ENCODE assay signal across 27 cellular contexts in genomic region chr7:3951656-3952055, GRCh38.
"Had no signal": no experiment of that assay in that cellular context is flagged by ENCODE, and none has a peak within 500 bp of the region (broad histone marks: within the 10 kb centered on the region; RNA-seq: fewer than 3 reads in every experiment).

No MANE protein-coding gene starts in this region.

- H3K4me1 ChIP-seq: stomach, testis, tibial nerve, transverse colon, upper lobe of left lung, upper lobe of right lung, uterus had no signal

- H3K4me3 Mint-ChIP-seq: stimulated activated effector memory CD8-positive, alpha-beta T cell treated with anti-CD3 and anti-CD28 coated beads, Interleukin-12 subunit alpha, Interleukin-12 subunit beta, amount 100 ng/mL, for 72 hours; stimulated activated memory B cell treated with anti-CD40 and anti-IgM and Interleukin-4, amounts not matched to agents 10 μg/mL and 1 μg/mL and 100 μg/mL, for 72 hours; stimulated activated naive B cell treated with anti-CD40 and anti-IgM and Interleukin-4, amounts not matched to agents 10 μg/mL and 1 μg/mL and 100 μg/mL, for 72 hours; stimulated activated naive CD8-positive, alpha-beta T cell treated with anti-CD3 and anti-CD28 coated beads, Interleukin-15, amount 100 ng/mL, for 72 hours; stimulated activated naive CD8-positive, alpha-beta T cell treated with anti-CD3 and anti-CD28 coated beads, Interleukin-15, Interleukin-2, amounts not matched to agents 100 ng/mL and 50 ng/mL, for 24 hours; type B pancreatic cell had no signal

- H3K36me3 Mint-ChIP-seq: stimulated activated effector memory CD8-positive, alpha-beta T cell treated with anti-CD3 and anti-CD28 coated beads, Interleukin-12 subunit alpha, Interleukin-12 subunit beta, amount 100 ng/mL, for 72 hours; stimulated activated memory B cell treated with anti-CD40 and anti-IgM and Interleukin-4, amounts not matched to agents 10 μg/mL and 1 μg/mL and 100 μg/mL, for 72 hours had no signal

- H3K27me3 ChIP-seq: testis, thyroid gland, tibial artery, tibial nerve, transverse colon, upper lobe of left lung, upper lobe of right lung, uterus, vagina had no signal

- H3K4me3 ChIP-seq: stomach, suprapubic skin, testis, thoracic aorta, thyroid gland, tibial artery, tibial nerve, transverse colon, upper lobe of left lung, upper lobe of right lung, uterus, vagina had no signal

- H3K9me3 ChIP-seq: stomach, suprapubic skin, testis, thoracic aorta, thyroid gland, tibial artery, tibial nerve, transverse colon, upper lobe of left lung, upper lobe of right lung, uterus, vagina had no signal

- H3K4me1 Mint-ChIP-seq: stimulated activated effector memory CD8-positive, alpha-beta T cell treated with anti-CD3 and anti-CD28 coated beads, Interleukin-12 subunit alpha, Interleukin-12 subunit beta, amount 100 ng/mL, for 72 hours had no signal

- H3K27me3 Mint-ChIP-seq: stimulated activated naive CD8-positive, alpha-beta T cell treated with anti-CD3 and anti-CD28 coated beads, Interleukin-15, amount 100 ng/mL, for 72 hours; type B pancreatic cell had no signal

- H3K9me3 Mint-ChIP-seq: stimulated activated effector memory CD8-positive, alpha-beta T cell treated with anti-CD3 and anti-CD28 coated beads, Interleukin-12 subunit alpha, Interleukin-12 subunit beta, amount 100 ng/mL, for 72 hours; stimulated activated naive CD8-positive, alpha-beta T cell treated with anti-CD3 and anti-CD28 coated beads, Interleukin-15, amount 100 ng/mL, for 72 hours; stimulated activated naive CD8-positive, alpha-beta T cell treated with anti-CD3 and anti-CD28 coated beads, Interleukin-15, Interleukin-2, amounts not matched to agents 100 ng/mL and 50 ng/mL, for 24 hours; type B pancreatic cell had no signal

- DNase-seq: stimulated activated CD4-positive, alpha-beta T cell treated with anti-CD3 and anti-CD28 coated beads, Interleukin-2, amount 100 ng/mL, for 48 hours; stimulated activated CD4-positive, alpha-beta T cell treated with anti-CD3 and anti-CD28 coated beads, Interleukin-4, amount 100 ng/mL, for 1 hour; stimulated activated CD4-positive, alpha-beta T cell treated with anti-CD3 and anti-CD28 coated beads, Interleukin-4, amount 100 ng/mL, for 24 hours; stimulated activated CD4-positive, alpha-beta T cell treated with anti-CD3 and anti-CD28 coated beads, Interleukin-4, amount 100 ng/mL, for 4 hours; stimulated activated CD8-positive, alpha-beta memory T cell treated with anti-CD3 and anti-CD28 coated beads, Interleukin-4, amount 100 ng/mL, for 48 hours; stimulated activated naive B cell treated with anti-CD40 and anti-IgM and Interleukin-4, amounts not matched to agents 10 μg/mL and 1 μg/mL and 100 μg/mL, for 72 hours; stimulated activated naive CD4-positive, alpha-beta T cell; stimulated activated naive CD4-positive, alpha-beta T cell treated with Interleukin-2 at 50 U/mL for 16 hours; stimulated activated naive CD8-positive, alpha-beta T cell treated with anti-CD3 and anti-CD28 coated beads, Interleukin-15, amount 100 ng/mL, for 72 hours; stimulated activated naive CD8-positive, alpha-beta T cell treated with anti-CD3 and anti-CD28 coated beads, Interleukin-15, Interleukin-2, amounts not matched to agents 100 U/mL and 50 U/mL, for 24 hours; stomach; substantia nigra; testis; thyroid gland; tibial artery; transverse colon; upper lobe of left lung; upper lobe of right lung; uterus had no signal

- H3K27ac ChIP-seq: stomach, suprapubic skin, testis, thoracic aorta, thyroid gland, tibial artery, tibial nerve, transverse colon, upper lobe of left lung, upper lobe of right lung, uterus, vagina had no signal

- H3K36me3 ChIP-seq: suprapubic skin, thyroid gland, transverse colon, upper lobe of left lung, upper lobe of right lung, uterus had no signal

- H3K27ac Mint-ChIP-seq: stimulated activated effector memory CD8-positive, alpha-beta T cell treated with anti-CD3 and anti-CD28 coated beads, Interleukin-12 subunit alpha, Interleukin-12 subunit beta, amount 100 ng/mL, for 72 hours; stimulated activated memory B cell treated with anti-CD40 and anti-IgM and Interleukin-4, amounts not matched to agents 10 μg/mL and 1 μg/mL and 100 μg/mL, for 72 hours; stimulated activated naive B cell treated with anti-CD40 and anti-IgM and Interleukin-4, amounts not matched to agents 10 μg/mL and 1 μg/mL and 100 μg/mL, for 72 hours; stimulated activated naive CD8-positive, alpha-beta T cell treated with anti-CD3 and anti-CD28 coated beads, Interleukin-15, amount 100 ng/mL, for 72 hours; stimulated activated naive CD8-positive, alpha-beta T cell treated with anti-CD3 and anti-CD28 coated beads, Interleukin-15, Interleukin-2, amounts not matched to agents 100 ng/mL and 50 ng/mL, for 24 hours; type B pancreatic cell had no signal
